ENCODE assay signal across 19 cellular contexts in genomic region chr3:13684350-13684749, GRCh38.
A peak's percentile ranks its signal among the peaks of the same experiment; 100 is the strongest.
DNase-seq lines count a peak whose midpoint lies in the region; ATAC-seq and TF ChIP-seq lines count a peak whose summit lies in the region.
"Had no signal": no experiment of that assay in that cellular context is flagged by ENCODE, and none has a peak within 500 bp of the region (broad histone marks: within the 10 kb centered on the region; RNA-seq: fewer than 3 reads in every experiment).

No MANE protein-coding gene starts in this region.

- H4K8ac ChIP-seq in neuronal stem cell (ENCODE audit: low read depth, low read length), result no peak overlapping the region

- H3K4ac ChIP-seq in neuronal stem cell (ENCODE audit: low read length), result no peak overlapping the region

- H2AFZ ChIP-seq in neuronal stem cell (ENCODE audit: low read length), result no peak overlapping the region

- no peaks in the 10 kb centered on the region for H3K9me3 Mint-ChIP-seq in CD8-positive, alpha-beta T cell

- H3K4me1 ChIP-seq in neuronal stem cell (ENCODE audit: control insufficient read depth in 2 of 2, insufficient read depth in 1 of 2, low read depth in 1 of 2, low read length in 2 of 2), result peaks cover 12 to 17% of the 10 kb centered on the region in 2 donors
- H3K4me1 ChIP-seq in CD8-positive, alpha-beta T cell (ENCODE audit: insufficient read depth, low read length), result no peaks in the 10 kb centered on the region
- H3K4me1 ChIP-seq: BE2C, Caco-2 had no signal

- peaks cover 0 to 6% (median 0%) of the 10 kb centered on the region in 3 experiments for H3K27me3 ChIP-seq in neuronal stem cell (ENCODE audit: control insufficient read depth in 3 of 3, insufficient read depth in 3 of 3, low read depth in 1 of 3, low read length in 3 of 3)
- H3K27me3 ChIP-seq in CD8-positive, alpha-beta T cell (ENCODE audit: insufficient read depth, low read length), result no peaks in the 10 kb centered on the region
- H3K27me3 ChIP-seq: BE2C, BLaER1 had no signal

- H4K91ac ChIP-seq in neuronal stem cell (ENCODE audit: low read depth, low read length, poor library complexity), result no peak overlapping the region

- H2BK15ac ChIP-seq in neuronal stem cell (ENCODE audit: low read length), result peak overlapping the region; percentile 59

- H3K79me1 ChIP-seq in neuronal stem cell (ENCODE audit: low read depth, low read length), result no peaks in the 10 kb centered on the region

- no peak overlapping the region for H3K27ac Mint-ChIP-seq in CD8-positive, alpha-beta T cell
- H3K27ac Mint-ChIP-seq: CD4-positive, CD25-positive, alpha-beta regulatory T cell had no signal

- peak overlapping the region; percentile 62 for H2AK5ac ChIP-seq in neuronal stem cell (ENCODE audit: low read depth, low read length)

- no peaks in the 10 kb centered on the region for H3K4me1 Mint-ChIP-seq in CD8-positive, alpha-beta T cell (ENCODE audit: low read depth)
- H3K4me1 Mint-ChIP-seq: CD14-positive monocyte; CD4-positive, alpha-beta memory T cell; CD4-positive, CD25-positive, alpha-beta regulatory T cell had no signal

- no peaks in the 10 kb centered on the region for H3K36me3 Mint-ChIP-seq in CD8-positive, alpha-beta T cell
- H3K36me3 Mint-ChIP-seq: CD14-positive monocyte; CD4-positive, alpha-beta memory T cell; CD4-positive, CD25-positive, alpha-beta regulatory T cell had no signal

- H2BK120ac ChIP-seq in neuronal stem cell (ENCODE audit: low read depth, low read length), result no peak overlapping the region

- no CpG with 5 or more reads among the region's 12 CpGs for WGBS in neuronal stem cell (ENCODE audit: extremely low coverage in 2 of 2, insufficient read length in 2 of 2, insufficient replicate concordance in 1 of 2), 2 donors

- no peak overlapping the region for H3K23ac ChIP-seq in neuronal stem cell (ENCODE audit: low read depth, low read length, poor library complexity)

- DNase-seq in neuronal stem cell (ENCODE audit: low spot score), result no peak
- DNase-seq in CD8-positive, alpha-beta T cell, result no peak
- no peak for DNase-seq in DMS153 treated with DMSO at 0.1 percent for 48 hours (lab: John Stamatoyannopoulos, UW; ENCODE audit: unreplicated experiment)
- DNase-seq: 8988T; ACHN; BE2C; C1 segment of cervical spinal cord; Caco-2; Calu3; CD4-positive, alpha-beta memory T cell; CD4-positive, CD25-positive, alpha-beta regulatory T cell; DMS 273 treated with DMSO at 0.1 percent for 48 hours; DMS153; DMS79 treated with DMSO at 0.1 percent for 48 hours; GF-D8 had no signal

- no peaks in the 10 kb centered on the region for H3K36me3 ChIP-seq in neuronal stem cell (replicated peaks in 1 of 2; ENCODE audit: control insufficient read depth in 2 of 2, insufficient read depth in 2 of 2, low read length in 2 of 2)
- no peaks in the 10 kb centered on the region for H3K36me3 ChIP-seq in CD8-positive, alpha-beta T cell (ENCODE audit: insufficient read depth, low read length)
- H3K36me3 ChIP-seq: BE2C, BLaER1 had no signal

- no peak overlapping the region for H2BK5ac ChIP-seq in neuronal stem cell (ENCODE audit: low read length)

- no peak overlapping the region for H3K9ac ChIP-seq in neuronal stem cell (ENCODE audit: low read depth, low read length, poor library complexity)
- H3K9ac ChIP-seq: BLaER1 had no signal

- intact Hi-C loops in CD8-positive, alpha-beta T cell (cut with DNase I, micrococcal nuclease), result no loop called here

- CTCF ChIA-PET in CD8-positive, alpha-beta T cell (lab: Charles Lee), result interaction anchor here (1.8 kb wide), 1 partner anchor 26 kb away, joined by 5 read pairs; no protein-coding TSS in a partner anchor

- peak overlapping the region; percentile 58 for H3K18ac ChIP-seq in neuronal stem cell (ENCODE audit: low read length)

- H3K27me3 Mint-ChIP-seq in CD8-positive, alpha-beta T cell (ENCODE audit: low read depth), result peaks cover 4% of the 10 kb centered on the region
- H3K27me3 Mint-ChIP-seq: CD4-positive, CD25-positive, alpha-beta regulatory T cell had no signal

- H3K14ac ChIP-seq in neuronal stem cell (ENCODE audit: low read length), result no peak overlapping the region

- TF ChIP-seq EP300 in Ishikawa (IDR thresholded peaks at IDR 0.05; ENCODE audit: borderline replicate concordance), result peak; percentile 86

- TF ChIP-seq RAD21 in Ishikawa (IDR thresholded peaks at IDR 0.05; ENCODE audit: low read depth), result no peak

- no peaks in the 10 kb centered on the region for H3K9me3 ChIP-seq in neuronal stem cell (replicated peaks in 1 of 2; ENCODE audit: control insufficient read depth in 2 of 2, insufficient read depth in 1 of 2, low read depth in 1 of 2, low read length in 2 of 2)
- H3K9me3 ChIP-seq in CD8-positive, alpha-beta T cell (ENCODE audit: low read length), result no peaks in the 10 kb centered on the region
- H3K9me3 ChIP-seq: BE2C, BLaER1, Caco-2 had no signal

- TF ChIP-seq CTCF in CD8-positive, alpha-beta T cell (IDR thresholded peaks at IDR 0.05), result no peak

- no peak for ATAC-seq in CD8-positive, alpha-beta T cell
- ATAC-seq in GM19395 (IDR thresholded peaks at IDR 0.05; ENCODE audit: unreplicated experiment), result no peak

- no peak overlapping the region for H2BK12ac ChIP-seq in neuronal stem cell (ENCODE audit: low read length)

- POLR2A ChIA-PET in CD8-positive, alpha-beta T cell (lab: Charles Lee), result no interaction called here

- H3K27ac ChIP-seq in neuronal stem cell (replicated peaks; ENCODE audit: low read length), result no peak overlapping the region
- no peak overlapping the region for H3K27ac ChIP-seq in CD8-positive, alpha-beta T cell (ENCODE audit: low read depth, low read length)
- H3K27ac ChIP-seq: BLaER1 had no signal

- no peak overlapping the region for H3K4me3 ChIP-seq in neuronal stem cell (ENCODE audit: low read length in 2 of 2)
- no peak overlapping the region for H3K4me3 ChIP-seq in CD8-positive, alpha-beta T cell (ENCODE audit: low read depth, low read length)
- H3K4me3 ChIP-seq: BLaER1 had no signal

- no peak overlapping the region for H3K4me3 Mint-ChIP-seq in CD8-positive, alpha-beta T cell
- H3K4me3 Mint-ChIP-seq: CD14-positive monocyte; CD4-positive, alpha-beta memory T cell had no signal

- no peak overlapping the region for H3K4me2 ChIP-seq in neuronal stem cell (ENCODE audit: insufficient read depth, low read length, poor library complexity, severe bottlenecking)
- H3K4me2 ChIP-seq: BLaER1 had no signal

TF ChIP-seq in Ishikawa, 13 proteins besides CTCF, POLR2A, EP300 and RAD21:
- TF ChIP-seq NFIC (IDR thresholded peaks at IDR 0.05) (peak; percentile 35), TCF12 (IDR thresholded peaks at IDR 0.05; ENCODE audit: low read depth) (peak; percentile 55; the same call in 1 of the 2 replicates), CREB1 (IDR thresholded peaks at IDR 0.05; ENCODE audit: low read depth) (no peak), TAF1 (IDR thresholded peaks at IDR 0.05; ENCODE audit: low read depth) (no peak), CEBPB (IDR thresholded peaks at IDR 0.05) (no peak), FOXM1 (IDR thresholded peaks at IDR 0.05; ENCODE audit: borderline replicate concordance, low read depth) (peak; percentile 73), EGR1 (IDR thresholded peaks at IDR 0.05) (no peak), TEAD4 (IDR thresholded peaks at IDR 0.05) (peak; percentile 24; the same call in 1 of the 2 replicates), REST (IDR thresholded peaks at IDR 0.05; ENCODE audit: low read depth) (no peak)
